9 cellular contexts compared by ENCODE assay signal in the genomic region with DNA sequence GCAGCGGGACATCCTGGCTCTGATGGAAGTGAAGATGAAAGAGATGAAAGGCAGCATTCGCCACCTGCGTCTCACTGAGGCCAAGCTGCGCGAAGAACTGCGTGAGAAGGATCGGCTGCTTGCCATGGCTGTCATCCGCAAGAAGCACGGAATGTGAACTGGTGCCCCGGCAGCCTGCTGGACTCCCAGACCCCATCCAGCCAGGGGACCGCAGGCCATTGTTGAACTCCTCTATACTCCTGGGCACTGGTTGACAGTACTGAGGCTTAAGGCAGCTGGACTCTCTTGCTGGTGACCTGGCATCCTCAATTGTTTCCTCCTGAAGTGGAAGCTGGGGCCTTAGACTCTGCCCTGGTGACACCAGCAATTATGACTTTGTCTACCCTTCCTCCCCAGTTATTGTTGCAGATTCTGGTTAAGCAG. TPM values are rescaled to one million over a fixed set of nuclear protein-coding genes. Genes with fewer than 3 reads are reported as not detected.
DNase-seq lines count a peak whose midpoint lies in the region; ATAC-seq, FAIRE-seq and TF ChIP-seq lines count a peak whose summit lies in the region.
"Had no signal": no experiment of that assay in that cellular context is flagged by ENCODE, and none has a peak within 500 bp of the region (broad histone marks: within the 10 kb centered on the region; RNA-seq: fewer than 3 reads in every experiment).

No MANE protein-coding gene starts in this region.

- CTCF ChIA-PET in HCT116 (lab: Charles Lee) (no interaction called here), GM12878 (lab: Yijun Ruan, JAX) (interaction anchor here (1.1 to 2.0 kb wide), 5 partner anchors 10 to 321 kb away, joined by 3 to 8 read pairs (median 5); a partner anchor contains a TSS)

- H2AFZ ChIP-seq in HCT116 (ENCODE audit: low read depth, low read length, poor library complexity, severe bottlenecking) (no peak overlapping the region), GM12878 (ENCODE audit: control insufficient read depth, low read depth, low read length) (no peak overlapping the region; the same call in 1 of the 2 replicates)

- no peaks in the 10 kb centered on the region for H3K9me3 ChIP-seq in HCT116 (ENCODE audit: control insufficient read depth in 1 of 2, insufficient read depth in 1 of 2, low read depth in 1 of 2, low read length in 2 of 2)
- no peaks in the 10 kb centered on the region for H3K9me3 ChIP-seq in GM12878 (replicated peaks; ENCODE audit: control insufficient read depth, insufficient read depth, low read length)

- H3K9ac ChIP-seq in HCT116 (ENCODE audit: low read length) (no peak overlapping the region), GM12878 (ENCODE audit: control insufficient read depth, insufficient read depth, low read length) (peak overlapping the region; percentile 91)

- peaks cover 23% of the 10 kb centered on the region for H3K4me1 Mint-ChIP-seq in memory B cell

- no peak for TF ChIP-seq RAD21 in HCT116 (IDR thresholded peaks at IDR 0.05; ENCODE audit: low read depth)
- TF ChIP-seq RAD21 in GM12878 (IDR thresholded peaks at IDR 0.05; ENCODE audit: insufficient read depth, low read depth, low read length), result no peak

- peak overlapping the region; percentile 88 for H3K27ac Mint-ChIP-seq in memory B cell

- BruUV-seq in HCT116 (replicated peaks; lab: Mats Ljungman, UMichigan), result TSS peak; percentile 21
- TSS peak; percentile 31 for BruUV-seq in GM12878 (replicated peaks; lab: Mats Ljungman, UMichigan)

- H3K4me2 ChIP-seq in HCT116 (ENCODE audit: low read length), result peak overlapping the region; percentile 90; the same call in 1 of the 2 replicates
- H3K4me2 ChIP-seq in GM12878 (ENCODE audit: control insufficient read depth, insufficient read depth), result peak overlapping the region; percentile 93

- no peaks in the 10 kb centered on the region for H3K27me3 Mint-ChIP-seq in memory B cell

- no peak for FAIRE-seq in GM12878 (lab: Jason Lieb, UNC)
- no peak for FAIRE-seq in GM19239 (lab: Jason Lieb, UNC)

- no peaks in the 10 kb centered on the region for H3K9me2 ChIP-seq in HCT116 (ENCODE audit: insufficient read depth)

- H3K27me3 ChIP-seq in HCT116 (ENCODE audit: insufficient read depth, low read length) (no peaks in the 10 kb centered on the region), GM12878 (replicated peaks in 1 of 2; ENCODE audit: control insufficient read depth in 2 of 2, insufficient read depth in 2 of 2, low read length in 1 of 2) (no peaks in the 10 kb centered on the region)

- peak overlapping the region; percentile 97 for H3K27ac ChIP-seq in 22Rv1
- H3K27ac ChIP-seq in HCT116 (ENCODE audit: low read depth, low read length), result no peak overlapping the region; the same call in 1 of the 2 replicates
- H3K27ac ChIP-seq in GM12878 (ENCODE audit: control insufficient read depth, insufficient read depth), result peak overlapping the region; percentile 38; the same call in 1 of the 2 replicates

- no peak overlapping the region for H3K4me3 ChIP-seq in HCT116 (replicated peaks in 1 of 2; ENCODE audit: low read depth in 1 of 2, low read length in 2 of 2)
- peak overlapping the region; percentile 96 for H3K4me3 ChIP-seq in GM12878

- RAD21 ChIA-PET in HCT116 (lab: Charles Lee; ENCODE audit: low non-redundant PET in 1 of 2, low total read pairs in 2 of 2, uncharacterized antibody in 2 of 2, unreplicated experiment in 2 of 2), result no interaction called here
- RAD21 ChIA-PET in GM12878 (lab: Charles Lee; ENCODE audit: unreplicated experiment), result no interaction called here

- TF ChIP-seq POLR2A in HCT116 (IDR thresholded peaks at IDR 0.05; ENCODE audit: borderline replicate concordance, extremely low read depth, insufficient read depth, insufficient read length) (no peak), GM12878 (IDR thresholded peaks at IDR 0.05; ENCODE audit: low read depth, low read length) (no peak)

- TF ChIP-seq CTCF in 22Rv1 (IDR thresholded peaks at IDR 0.05) (no peak), HCT116 (IDR thresholded peaks at IDR 0.05 in 2 of 3, conservative IDR thresholded peaks at IDR 0.05 in 1 of 3; ENCODE audit: borderline replicate concordance in 1 of 3, insufficient read depth in 1 of 3, low read depth in 2 of 3, low read length in 2 of 3) (no peak), GM12878 (IDR thresholded peaks at IDR 0.05 in 2 of 3, conservative IDR thresholded peaks at IDR 0.05 in 1 of 3; ENCODE audit: control insufficient read depth in 2 of 3, extremely low read depth in 1 of 3, insufficient read depth in 1 of 3, low read depth in 3 of 3, low read length in 3 of 3) (no peak)

- no peaks in the 10 kb centered on the region for H3K36me3 ChIP-seq in HCT116 (ENCODE audit: control insufficient read depth in 1 of 2, insufficient read depth in 2 of 2, low read length in 2 of 2)
- H3K36me3 ChIP-seq in GM12878 (ENCODE audit: control insufficient read depth in 2 of 2, insufficient read depth in 2 of 2, low read length in 1 of 2), result peaks cover 0 to 4% of the 10 kb centered on the region in 2 experiments; a peak in 1 of 4 replicates

- DNase-seq in HCT116 (ENCODE audit: low read depth, low spot score) (no peak), GM12878 (ENCODE audit: low read depth, low spot score) (no peak), memory B cell (ENCODE audit: low spot score in 2 of 2) (no peak), GM19239 (ENCODE audit: insufficient read length, low spot score) (no peak), NCI-H128 (lab: John Stamatoyannopoulos, UW; ENCODE audit: unreplicated experiment) (no peak)
- DNase-seq: cerebellar nuclear complex had no signal

- H3K4me3 Mint-ChIP-seq in memory B cell, result peak overlapping the region; percentile 95

- SMC1A ChIA-PET in GM12878 (lab: Charles Lee; ENCODE audit: uncharacterized antibody, unreplicated experiment), result interaction anchor here (0.7 to 1.7 kb wide), 3 partner anchors 10 to 30 kb away, joined by 3 to 5 read pairs (median 3); a partner anchor contains a TSS

- H3K9me3 Mint-ChIP-seq in memory B cell, result no peaks in the 10 kb centered on the region

- TF ChIP-seq EP300 in GM12878 (IDR thresholded peaks at IDR 0.05; ENCODE audit: borderline replicate concordance in 1 of 2, control insufficient read depth in 1 of 2, low read depth in 2 of 2, low read length in 2 of 2), result no peak

- H3K4me1 ChIP-seq in HCT116 (ENCODE audit: control insufficient read depth in 1 of 2, insufficient read depth in 2 of 2, low read length in 2 of 2), result peaks cover 20 to 52% of the 10 kb centered on the region in 2 experiments
- H3K4me1 ChIP-seq in GM12878 (ENCODE audit: control insufficient read depth, insufficient read depth, low read length), result peaks cover 29% of the 10 kb centered on the region

- in situ Hi-C loops in GM12878 (cut with MboI), result no loop called here

- POLR2A ChIA-PET in HCT116 (lab: Charles Lee) (interaction anchor here (0.9 kb wide), 1 partner anchor 37 kb away, joined by 3 read pairs; a partner anchor contains a TSS), GM12878 (lab: Charles Lee) (no interaction called here)

- H3K79me2 ChIP-seq in HCT116 (ENCODE audit: insufficient read depth, low read length) (peaks cover 33% of the 10 kb centered on the region), GM12878 (ENCODE audit: control insufficient read depth, insufficient read depth, low read length) (peaks cover 46% of the 10 kb centered on the region)

- ATAC-seq in HCT116 (no peak), GM12878 (no peak), memory B cell (ENCODE audit: low read depth) (no peak), HG02970 (IDR thresholded peaks at IDR 0.05; ENCODE audit: low FRiP score, unreplicated experiment) (no peak), esophagus mucosa (no peak)

- 8% methylated on average over 11 of the region's 11 CpGs for WGBS in GM12878 (ENCODE audit: insufficient coverage, insufficient replicate concordance, low lambda C conversion rate, missing lambda C conversion rate)

- H3K36me3 Mint-ChIP-seq in memory B cell, result no peaks in the 10 kb centered on the region

- H4K20me1 ChIP-seq in HCT116 (ENCODE audit: insufficient read depth) (no peaks in the 10 kb centered on the region), GM12878 (ENCODE audit: control insufficient read depth, insufficient read depth) (no peaks in the 10 kb centered on the region)

- intact Hi-C loops in HCT116 (cut with micrococcal nuclease) (no loop called here), GM12878 (cut with micrococcal nuclease; ENCODE audit: unreplicated experiment) (no loop called here)

RNA-seq across cellular contexts. Expression of a gene that starts 1.2 kb away (rescaled TPM):
- total RNA-seq in HCT116 (2021; ENCODE audit: unreplicated experiment) (25.4 TPM), GM12878 (2014; rRNA removed) (31.9 and 35.8 TPM in 2 replicates), GM12878 (2014; rRNA removed; fragmentation: Illumina TruSeq; extraction: Trizol) (12.7 and 13.6 TPM in 2 replicates), GM12878 (2021) (27.3 and 30.0 TPM in 2 replicates), esophagus mucosa (16.8 TPM)
- 21.6 and 22.6 TPM in 2 replicates for polyA plus RNA-seq in HCT116 (2012)
- total RNA-seq in GM12878 (2013; cell fraction: nucleolus; rRNA removed), result 7.5 and 9.4 TPM in 2 replicates
- polyA plus RNA-seq in GM12878 (2011; ENCODE audit: low read depth), result 10.3 TPM
- polyA plus RNA-seq in GM12878 (2011; rRNA removed) (21.9 and 30.6 TPM in 2 replicates), GM12878 (2014; fragmentation: Illumina TruSeq; extraction: Trizol) (6.5 and 10.9 TPM in 2 replicates), GM12878 (2014; fragmentation: Nextera tagmentation; extraction: Ambion mirVana) (1 to 10 TPM; 2.5 to 7.7 TPM), GM12878 (2014; rRNA removed) (27.5 TPM in 2 replicates), GM12878 (2016; fragmentation: Nextera tagmentation; extraction: Ambion mirVana) (10 to 100 TPM; 15.3 to 36.7 TPM)
- 33.7 and 42.8 TPM in 2 replicates for polyA plus RNA-seq in GM12878 (2011; cell fraction: cytosol; rRNA removed)
- 18.9 and 22.1 TPM in 2 replicates for polyA plus RNA-seq in GM12878 (2011; cell fraction: nucleus; rRNA removed)
- 14.7 and 15.7 TPM in 2 replicates for polyA plus RNA-seq in GM12878 (2012)
- 20.9 and 25.8 TPM in 2 replicates for polyA minus RNA-seq in GM12878 (2011; rRNA and poly(A)+ RNA removed)
- 9.9 and 13.7 TPM in 2 replicates for polyA minus RNA-seq in GM12878 (2011; cell fraction: cytosol; rRNA and poly(A)+ RNA removed)
- polyA minus RNA-seq in GM12878 (2011; cell fraction: nucleus; rRNA and poly(A)+ RNA removed), result 7.6 and 9.6 TPM in 2 replicates

RNA-seq across cellular contexts. Expression of a gene that starts 3.4 kb away (rescaled TPM):
- total RNA-seq in HCT116 (2021; ENCODE audit: unreplicated experiment) (145 TPM), GM12878 (2014; rRNA removed) (116 and 120 TPM in 2 replicates), GM12878 (2014; rRNA removed; fragmentation: Illumina TruSeq; extraction: Trizol) (113 and 129 TPM in 2 replicates), GM12878 (2021) (128 and 130 TPM in 2 replicates), esophagus mucosa (65.2 TPM)
- polyA plus RNA-seq in HCT116 (2012), result 163 and 200 TPM in 2 replicates
- total RNA-seq in GM12878 (2013; cell fraction: nucleolus; rRNA removed), result 39.9 and 49.1 TPM in 2 replicates
- 66.0 TPM for polyA plus RNA-seq in GM12878 (2011; ENCODE audit: low read depth)
- polyA plus RNA-seq in GM12878 (2011; rRNA removed) (83.7 and 155 TPM in 2 replicates), GM12878 (2014; fragmentation: Illumina TruSeq; extraction: Trizol) (152 and 185 TPM in 2 replicates), GM12878 (2014; fragmentation: Nextera tagmentation; extraction: Ambion mirVana) (100 to 1,000 TPM; 220 to 245 TPM), GM12878 (2014; rRNA removed) (212 and 231 TPM in 2 replicates), GM12878 (2016; fragmentation: Nextera tagmentation; extraction: Ambion mirVana) (100 to 1,000 TPM; 323 to 342 TPM)
- polyA plus RNA-seq in GM12878 (2011; cell fraction: cytosol; rRNA removed), result 219 and 321 TPM in 2 replicates
- polyA plus RNA-seq in GM12878 (2011; cell fraction: nucleus; rRNA removed), result 147 and 148 TPM in 2 replicates
- polyA plus RNA-seq in GM12878 (2012), result 129 and 131 TPM in 2 replicates
- polyA minus RNA-seq in GM12878 (2011; rRNA and poly(A)+ RNA removed), result 273 and 286 TPM in 2 replicates
- polyA minus RNA-seq in GM12878 (2011; cell fraction: cytosol; rRNA and poly(A)+ RNA removed), result 99.0 and 131 TPM in 2 replicates
- polyA minus RNA-seq in GM12878 (2011; cell fraction: nucleus; rRNA and poly(A)+ RNA removed), result 32.8 and 49.0 TPM in 2 replicates

RNA-seq across cellular contexts. Expression of a gene that starts 4.1 kb away (rescaled TPM):
- total RNA-seq in HCT116 (2021; ENCODE audit: unreplicated experiment) (40.5 TPM), GM12878 (2014; rRNA removed) (26.7 and 29.0 TPM in 2 replicates), GM12878 (2014; rRNA removed; fragmentation: Illumina TruSeq; extraction: Trizol) (14.9 and 15.1 TPM in 2 replicates), GM12878 (2021) (31.4 and 36.6 TPM in 2 replicates), esophagus mucosa (16.5 TPM)
- polyA plus RNA-seq in HCT116 (2012), result 41.6 and 46.0 TPM in 2 replicates
- total RNA-seq in GM12878 (2013; cell fraction: nucleolus; rRNA removed), result 55.0 and 58.0 TPM in 2 replicates
- 15.2 TPM for polyA plus RNA-seq in GM12878 (2011; ENCODE audit: low read depth)
- polyA plus RNA-seq in GM12878 (2011; rRNA removed) (16.2 and 22.4 TPM in 2 replicates), GM12878 (2014; fragmentation: Illumina TruSeq; extraction: Trizol) (9.4 and 20.1 TPM in 2 replicates), GM12878 (2014; fragmentation: Nextera tagmentation; extraction: Ambion mirVana) (1 to 10 TPM; 1.1 to 5.7 TPM), GM12878 (2014; rRNA removed) (44.4 and 51.2 TPM in 2 replicates), GM12878 (2016; fragmentation: Nextera tagmentation; extraction: Ambion mirVana) (10 to 100 TPM; 41.7 to 45.7 TPM)
- polyA plus RNA-seq in GM12878 (2011; cell fraction: cytosol; rRNA removed), result 29.9 and 40.6 TPM in 2 replicates
- polyA plus RNA-seq in GM12878 (2011; cell fraction: nucleus; rRNA removed), result 311 and 313 TPM in 2 replicates
- 30.9 and 36.2 TPM in 2 replicates for polyA plus RNA-seq in GM12878 (2012)
- 8.7 and 19.5 TPM in 2 replicates for polyA minus RNA-seq in GM12878 (2011; rRNA and poly(A)+ RNA removed)
- 8.7 and 11.4 TPM in 2 replicates for polyA minus RNA-seq in GM12878 (2011; cell fraction: cytosol; rRNA and poly(A)+ RNA removed)
- 29.0 and 39.4 TPM in 2 replicates for polyA minus RNA-seq in GM12878 (2011; cell fraction: nucleus; rRNA and poly(A)+ RNA removed)

RNA-seq across cellular contexts. Expression of a gene that starts 29.5 kb away (rescaled TPM):
- total RNA-seq in HCT116 (2021; ENCODE audit: unreplicated experiment), result 100 TPM
- polyA plus RNA-seq in HCT116 (2012), result 83.4 and 101 TPM in 2 replicates
- total RNA-seq in GM12878 (2013; cell fraction: nucleolus; rRNA removed), result 75.8 and 77.6 TPM in 2 replicates
- total RNA-seq in GM12878 (2014; rRNA removed), result 50.3 and 53.7 TPM in 2 replicates
- total RNA-seq in GM12878 (2014; rRNA removed; fragmentation: Illumina TruSeq; extraction: Trizol), result 38.1 and 42.1 TPM in 2 replicates
- total RNA-seq in GM12878 (2021), result 71.7 and 78.5 TPM in 2 replicates
- polyA plus RNA-seq in GM12878 (2011; ENCODE audit: low read depth), result 26.0 TPM
- 18.7 and 37.8 TPM in 2 replicates for polyA plus RNA-seq in GM12878 (2011; rRNA removed)
- polyA plus RNA-seq in GM12878 (2011; cell fraction: cytosol; rRNA removed), result 47.8 and 57.6 TPM in 2 replicates
- 232 and 265 TPM in 2 replicates for polyA plus RNA-seq in GM12878 (2011; cell fraction: nucleus; rRNA removed)
- polyA plus RNA-seq in GM12878 (2012), result 44.4 and 51.4 TPM in 2 replicates
- 24.1 and 53.0 TPM in 2 replicates for polyA plus RNA-seq in GM12878 (2014; fragmentation: Illumina TruSeq; extraction: Trizol)
- 1 to 10 TPM; 1.2 to 2.2 TPM for polyA plus RNA-seq in GM12878 (2014; fragmentation: Nextera tagmentation; extraction: Ambion mirVana)
- polyA plus RNA-seq in GM12878 (2014; rRNA removed), result 56.1 and 63.2 TPM in 2 replicates
- polyA plus RNA-seq in GM12878 (2016; fragmentation: Nextera tagmentation; extraction: Ambion mirVana), result 10 to 100 TPM; 82.2 to 86.0 TPM
- polyA minus RNA-seq in GM12878 (2011; rRNA and poly(A)+ RNA removed), result 70.8 and 109 TPM in 2 replicates
- polyA minus RNA-seq in GM12878 (2011; cell fraction: cytosol; rRNA and poly(A)+ RNA removed), result 38.8 and 51.8 TPM in 2 replicates
- 39.8 and 66.8 TPM in 2 replicates for polyA minus RNA-seq in GM12878 (2011; cell fraction: nucleus; rRNA and poly(A)+ RNA removed)
- 32.7 TPM for total RNA-seq in esophagus mucosa

RNA-seq across cellular contexts. Expression of a gene that starts 36.7 kb away (rescaled TPM):
- total RNA-seq in HCT116 (2021; ENCODE audit: unreplicated experiment) (1.2 TPM), GM12878 (2014; rRNA removed) (0.22 and 0.23 TPM in 2 replicates), GM12878 (2014; rRNA removed; fragmentation: Illumina TruSeq; extraction: Trizol) (0.23 and 0.45 TPM in 2 replicates), GM12878 (2021) (0.13 and 0.62 TPM in 2 replicates), esophagus mucosa (0.40 TPM)
- polyA plus RNA-seq in HCT116 (2012), result 0.91 and 1.1 TPM in 2 replicates
- not detected in 2 replicates for total RNA-seq in GM12878 (2013; cell fraction: nucleolus; rRNA removed)
- 0.10 TPM for polyA plus RNA-seq in GM12878 (2011; ENCODE audit: low read depth)
- polyA plus RNA-seq in GM12878 (2011; rRNA removed) (0.19 and 0.20 TPM in 2 replicates), GM12878 (2014; fragmentation: Illumina TruSeq; extraction: Trizol) (0.16 TPM in 1 of 2 replicates, not detected in the other), GM12878 (2014; fragmentation: Nextera tagmentation; extraction: Ambion mirVana) (under 1 TPM in 1 of 2 experiments, not detected in 1; 0.09 TPM), GM12878 (2014; rRNA removed) (0.37 and 1.2 TPM in 2 replicates), GM12878 (2016; fragmentation: Nextera tagmentation; extraction: Ambion mirVana) (under 1 TPM; 0.48 to 0.63 TPM)
- 0.13 and 0.25 TPM in 2 replicates for polyA plus RNA-seq in GM12878 (2011; cell fraction: cytosol; rRNA removed)
- 1.9 and 2.2 TPM in 2 replicates for polyA plus RNA-seq in GM12878 (2011; cell fraction: nucleus; rRNA removed)
- polyA plus RNA-seq in GM12878 (2012), result 0.14 and 0.30 TPM in 2 replicates
- 0.15 and 0.51 TPM in 2 replicates for polyA minus RNA-seq in GM12878 (2011; rRNA and poly(A)+ RNA removed)
- not detected in 2 replicates for polyA minus RNA-seq in GM12878 (2011; cell fraction: cytosol; rRNA and poly(A)+ RNA removed)
- polyA minus RNA-seq in GM12878 (2011; cell fraction: nucleus; rRNA and poly(A)+ RNA removed), result 0.36 and 1.1 TPM in 2 replicates
